ENCODE assay signal across 8 cellular contexts in genomic region chr16:785563-786535, GRCh38. TPM values are rescaled to one million over a fixed set of nuclear protein-coding genes. Genes with fewer than 3 reads are reported as not detected.
DNase-seq lines count a peak whose midpoint lies in the region; ATAC-seq and TF ChIP-seq lines count a peak whose summit lies in the region.

No MANE protein-coding gene starts in this region.

- DNase-seq in NCI-H345 (lab: John Stamatoyannopoulos, UW) (peak; percentile 56), NCI-H345 treated with DMSO at 0.1 percent for 48 hours (lab: John Stamatoyannopoulos, UW; ENCODE audit: unreplicated experiment) (no peak), SK-N-SH (peak; percentile 86), Right ventricle myocardium superior (peak; percentile 84), prostate gland (ENCODE audit: low spot score) (peak; percentile 43), aorta (peak; percentile 75 to 91), NK-92 (lab: John Stamatoyannopoulos, UW; ENCODE audit: unreplicated experiment) (no peak)
- peak; percentile 77 for DNase-seq in activated naive CD4-positive, alpha-beta T cell treated with anti-CD3 and anti-CD28 coated beads, Interleukin-2, amount 50 U/mL, for 16 hours

- no peaks in the 10 kb centered on the region for H3F3A ChIP-seq in SK-N-SH (replicated peaks; ENCODE audit: insufficient read depth)

- H3K4me2 ChIP-seq in SK-N-SH: no peak overlapping the region

- H3K36me3 ChIP-seq in SK-N-SH (replicated peaks in 1 of 2; ENCODE audit: control insufficient read depth in 1 of 2, insufficient read depth in 2 of 2, low read length in 1 of 2) (peaks cover 0 to 12% of the 10 kb centered on the region in 2 experiments), prostate gland (no peaks in the 10 kb centered on the region), aorta (ENCODE audit: control insufficient read depth in 1 of 2, insufficient read depth in 2 of 2, low read length in 1 of 2) (no peaks in the 10 kb centered on the region)

- H2AFZ ChIP-seq in SK-N-SH (ENCODE audit: low read depth): no peak overlapping the region

- H3K27me3 ChIP-seq in SK-N-SH (ENCODE audit: insufficient read depth) (peaks cover 17% of the 10 kb centered on the region; the same call in 1 of the 2 replicates), prostate gland (replicated peaks; ENCODE audit: insufficient read depth) (peaks cover 14% of the 10 kb centered on the region), aorta (ENCODE audit: control insufficient read depth in 1 of 2, insufficient read depth in 2 of 2, low read length in 1 of 2) (no peaks in the 10 kb centered on the region)

- POLR2A ChIA-PET in SK-N-SH (lab: Yijun Ruan, JAX): no interaction called here

- H3K9ac ChIP-seq in SK-N-SH: no peak overlapping the region

- TF ChIP-seq CTCF in SK-N-SH (IDR thresholded peaks at IDR 0.05) (peak; percentile 74), prostate gland (IDR thresholded peaks at IDR 0.05) (peak; percentile 54 to 87 (median 76))

- peak; percentile 66 for TF ChIP-seq RAD21 in SK-N-SH (IDR thresholded peaks at IDR 0.05; ENCODE audit: low read length)

- ATAC-seq in Right ventricle myocardium superior (ENCODE audit: poor library complexity) (peak; percentile 45), aorta (ENCODE audit: low FRiP score) (no peak)

- H3K79me2 ChIP-seq in SK-N-SH (ENCODE audit: insufficient read depth): peaks cover 31% of the 10 kb centered on the region

- TF ChIP-seq EP300 in SK-N-SH (IDR thresholded peaks at IDR 0.05; ENCODE audit: borderline replicate concordance in 1 of 2, low read depth in 1 of 2, low read length in 1 of 2): no peak

- CTCF ChIA-PET in SK-N-SH (lab: Yijun Ruan, JAX): interaction anchor here (0.6 to 8.9 kb wide), 24 partner anchors 9 to 564 kb away, joined by 3 to 127 read pairs (median 5); partner anchors contain the start of genes ANTKMT, CCDC78, CIAO3 and FBXL16

- H3K9me3 ChIP-seq in SK-N-SH (no peaks in the 10 kb centered on the region), prostate gland (no peaks in the 10 kb centered on the region), aorta (ENCODE audit: control insufficient read depth, low read length) (no peaks in the 10 kb centered on the region)

- TF ChIP-seq POLR2A in prostate gland (IDR thresholded peaks at IDR 0.05): no peak

- no peaks in the 10 kb centered on the region for H3K9me2 ChIP-seq in SK-N-SH

- H4K20me1 ChIP-seq in SK-N-SH (ENCODE audit: insufficient read depth): peaks cover 23% of the 10 kb centered on the region; the same call in 1 of the 2 replicates

- 75% methylated on average over 14 of the region's 58 CpGs for WGBS in SK-N-SH (ENCODE audit: low lambda C conversion rate)
- WGBS in prostate gland: 62% methylated on average over 56 of the region's 58 CpGs
- whole genome bisulfite sequencing in aorta, 2 donors: 65 to 68% methylated on average over 57 to 58 of the region's 58 CpGs

- intact Hi-C loops in Right ventricle myocardium superior (cut with DNase I): loop anchor here (2.0 kb wide), 1 partner anchor 71 kb away; the partner anchor contains the start of gene METRN
- intact Hi-C loops in prostate gland (cut with DNase I): loop anchor here (5.0 kb wide), 1 partner anchor 74 kb away; no protein-coding TSS in a partner anchor
- intact Hi-C loops in aorta (cut with DNase I): loop anchor here (1.0 to 5.0 kb wide), 2 partner anchors 74 to 75 kb away; no protein-coding TSS in a partner anchor

- H3K27ac ChIP-seq in SK-N-SH (ENCODE audit: low read depth in 2 of 2, low read length in 1 of 2) (no peak overlapping the region), prostate gland (no peak overlapping the region), aorta (ENCODE audit: low read depth in 1 of 2, low read length in 2 of 2) (no peak overlapping the region)

- H3K4me3 ChIP-seq in SK-N-SH (ENCODE audit: low read depth in 2 of 2, low read length in 1 of 2) (no peak overlapping the region; a peak in 1 of 4 replicates), prostate gland (no peak overlapping the region), aorta (ENCODE audit: low read length in 2 of 2) (no peak overlapping the region)

- H3K4me1 ChIP-seq in SK-N-SH (ENCODE audit: control insufficient read depth in 1 of 2, insufficient read depth in 2 of 2, low read depth in 1 of 2, low read length in 1 of 2) (peaks cover 0 to 27% of the 10 kb centered on the region in 2 experiments; a peak in 1 of 4 replicates), prostate gland (replicated peaks) (peaks cover 5% of the 10 kb centered on the region), aorta (ENCODE audit: control insufficient read depth in 1 of 2, insufficient read depth in 2 of 2, low read length in 2 of 2) (no peaks in the 10 kb centered on the region)

TF ChIP-seq in SK-N-SH, 30 proteins besides CTCF, POLR2A, EP300 and RAD21:
- TF ChIP-seq SMC3 (IDR thresholded peaks at IDR 0.05; ENCODE audit: low read depth, low read length) (peak; percentile 64), POLR2AphosphoS5 (IDR thresholded peaks at IDR 0.05; ENCODE audit: low read depth, low read length) (no peak), SIN3A (IDR thresholded peaks at IDR 0.05; ENCODE audit: borderline replicate concordance, low read depth, low read length) (no peak), TCF12 (IDR thresholded peaks at IDR 0.05) (no peak), NRF1 (IDR thresholded peaks at IDR 0.05; ENCODE audit: low read depth, low read length) (no peak), ELF1 (IDR thresholded peaks at IDR 0.05) (no peak)
- TF ChIP-seq, protein P1, sequence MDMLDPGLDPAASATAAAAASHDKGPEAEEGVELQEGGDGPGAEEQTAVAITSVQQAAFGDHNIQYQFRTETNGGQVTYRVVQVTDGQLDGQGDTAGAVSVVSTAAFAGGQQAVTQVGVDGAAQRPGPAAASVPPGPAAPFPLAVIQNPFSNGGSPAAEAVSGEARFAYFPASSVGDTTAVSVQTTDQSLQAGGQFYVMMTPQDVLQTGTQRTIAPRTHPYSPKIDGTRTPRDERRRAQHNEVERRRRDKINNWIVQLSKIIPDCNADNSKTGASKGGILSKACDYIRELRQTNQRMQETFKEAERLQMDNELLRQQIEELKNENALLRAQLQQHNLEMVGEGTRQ (IDR thresholded peaks at IDR 0.05; ENCODE audit: borderline replicate concordance, low read depth, low read length): no peak

RNA-seq across cellular contexts. Expression of gene RPUSD1, which starts 2.3 kb away (rescaled TPM):
- 27.7 and 29.9 TPM in 2 replicates for polyA plus RNA-seq in SK-N-SH (2012; rRNA removed)
- polyA plus RNA-seq in SK-N-SH (2012; cell fraction: cytosol; rRNA removed): 9.5 and 17.8 TPM in 2 replicates
- polyA plus RNA-seq in SK-N-SH (2012; cell fraction: nucleus; rRNA removed): 65.7 and 84.7 TPM in 2 replicates
- total RNA-seq in Right ventricle myocardium superior: 7.8 TPM
- total RNA-seq in prostate gland: 10 to 100 TPM; 22.0 to 32.4 TPM
- 10 to 100 TPM; 12.1 to 13.5 TPM for total RNA-seq in aorta
- 10 to 100 TPM in 1 of 2 donors, 1 to 10 TPM in 1; 6.8 to 20.3 TPM for polyA plus RNA-seq in aorta

RNA-seq across cellular contexts. Expression of gene CHTF18, which starts 2.6 kb away (rescaled TPM):
- polyA plus RNA-seq in SK-N-SH (2012; rRNA removed) (17.7 and 18.0 TPM in 2 replicates), aorta (10 to 100 TPM in 1 of 2 donors, 1 to 10 TPM in 1; 3.0 to 56.9 TPM)
- polyA plus RNA-seq in SK-N-SH (2012; cell fraction: cytosol; rRNA removed): 2.9 and 4.9 TPM in 2 replicates
- 109 and 165 TPM in 2 replicates for polyA plus RNA-seq in SK-N-SH (2012; cell fraction: nucleus; rRNA removed)
- total RNA-seq in Right ventricle myocardium superior (3.7 TPM), prostate gland (10 to 100 TPM in 1 of 2 donors, 1 to 10 TPM in 1; 7.8 to 57.5 TPM), aorta (10 to 100 TPM in 1 of 2 donors, 1 to 10 TPM in 1; 7.1 to 14.3 TPM)

RNA-seq across cellular contexts. Expression of gene GNG13, which starts 14.7 kb away (rescaled TPM):
- polyA plus RNA-seq in SK-N-SH (2012; rRNA removed) (not detected in 2 replicates), aorta (not detected)
- 0.05 TPM in 2 replicates for polyA plus RNA-seq in SK-N-SH (2012; cell fraction: cytosol; rRNA removed)
- 0.05 and 0.09 TPM in 2 replicates for polyA plus RNA-seq in SK-N-SH (2012; cell fraction: nucleus; rRNA removed)
- total RNA-seq in Right ventricle myocardium superior (not detected), prostate gland (not detected), aorta (not detected)

RNA-seq across cellular contexts. Expression of gene MSLN, which starts 25.3 kb away (rescaled TPM):
- polyA plus RNA-seq in SK-N-SH (2012; rRNA removed) (0.02 and 0.19 TPM in 2 replicates), aorta (1 to 10 TPM; 1.5 to 2.1 TPM)
- polyA plus RNA-seq in SK-N-SH (2012; cell fraction: cytosol; rRNA removed): 0.04 and 0.07 TPM in 2 replicates
- 0.64 and 1.0 TPM in 2 replicates for polyA plus RNA-seq in SK-N-SH (2012; cell fraction: nucleus; rRNA removed)
- total RNA-seq in Right ventricle myocardium superior (1.0 TPM), prostate gland (1 to 10 TPM in 1 of 2 donors, under 1 TPM in 1; 0.74 to 7.3 TPM), aorta (under 1 TPM; 0.33 to 0.52 TPM)

RNA-seq across cellular contexts. Expression of gene CIAO3, which starts 45.1 kb away (rescaled TPM):
- 14.4 TPM in 2 replicates for polyA plus RNA-seq in SK-N-SH (2012; rRNA removed)
- polyA plus RNA-seq in SK-N-SH (2012; cell fraction: cytosol; rRNA removed): 5.1 and 8.7 TPM in 2 replicates
- 53.0 and 67.9 TPM in 2 replicates for polyA plus RNA-seq in SK-N-SH (2012; cell fraction: nucleus; rRNA removed)
- total RNA-seq in Right ventricle myocardium superior: 29.2 TPM
- 10 to 100 TPM; 56.7 to 76.6 TPM for total RNA-seq in prostate gland
- 10 to 100 TPM; 21.8 to 22.4 TPM for total RNA-seq in aorta
- 10 to 100 TPM; 12.4 to 35.9 TPM for polyA plus RNA-seq in aorta

Comparison
In these comparisons a context has a peak if more than half of its experiments do, and no peak if none do; other contexts are left out.
1. DNase-seq: peak in NCI-H345 (single experiment), SK-N-SH (single experiment), activated naive CD4-positive, alpha-beta T cell treated with anti-CD3 and anti-CD28 coated beads, Interleukin-2, amount 50 U/mL, for 16 hours (single experiment), Right ventricle myocardium superior (single experiment), prostate gland (single experiment) and aorta (2 of 2); none in NCI-H345 treated with DMSO at 0.1 percent for 48 hours (single experiment) and NK-92 (single experiment).